12 cellular contexts compared by ENCODE assay signal in genomic region chr14:101961746-101962502, GRCh38. TPM values are rescaled to one million over a fixed set of nuclear protein-coding genes. Genes with fewer than 3 reads are reported as not detected.
A peak's percentile ranks its signal among the peaks of the same experiment; 100 is the strongest.
DNase-seq lines count a peak whose midpoint lies in the region; ATAC-seq, FAIRE-seq and TF ChIP-seq lines count a peak whose summit lies in the region.
"Had no signal": no experiment of that assay in that cellular context is flagged by ENCODE, and none has a peak within 500 bp of the region (broad histone marks: within the 10 kb centered on the region; RNA-seq: fewer than 3 reads in every experiment).

No MANE protein-coding gene starts in this region.

- WGBS in SK-N-SH (ENCODE audit: low lambda C conversion rate), result 73% methylated on average over 8 of the region's 9 CpGs
- 53% methylated on average over 8 of the region's 9 CpGs for WGBS in K562 (ENCODE audit: insufficient coverage, low coverage, missing lambda C conversion rate)
- 15% methylated on average over 8 of the region's 9 CpGs for WGBS in HepG2 (ENCODE audit: low lambda C conversion rate)

- H3K4me3 ChIP-seq in SK-N-SH (ENCODE audit: low read depth in 2 of 2, low read length in 1 of 2) (no peak overlapping the region), K562 (no peak overlapping the region), HepG2 (replicated peaks in 1 of 3; ENCODE audit: insufficient read depth in 1 of 3, low read depth in 2 of 3, low read length in 3 of 3) (peak overlapping the region; percentile 41 to 70 (median 57)), stomach smooth muscle (ENCODE audit: low read length in 2 of 2) (no peak overlapping the region), MM.1S (ENCODE audit: low read length) (no peak overlapping the region)
- H3K4me3 ChIP-seq: uterus had no signal

- H3F3A ChIP-seq in SK-N-SH (replicated peaks; ENCODE audit: insufficient read depth) (peaks cover 10% of the 10 kb centered on the region), MM.1S (ENCODE audit: insufficient read depth, low read length) (no peaks in the 10 kb centered on the region)

- H3K9me3 ChIP-seq in SK-N-SH (no peaks in the 10 kb centered on the region), K562 (replicated peaks; ENCODE audit: control insufficient read depth, insufficient read depth, low read depth, low read length) (no peaks in the 10 kb centered on the region), HepG2 (ENCODE audit: low read length) (no peaks in the 10 kb centered on the region), stomach smooth muscle (ENCODE audit: control insufficient read depth in 2 of 2, low read length in 2 of 2) (no peaks in the 10 kb centered on the region), MM.1S (replicated peaks; ENCODE audit: insufficient read depth, low read length) (no peaks in the 10 kb centered on the region)
- H3K9me3 ChIP-seq: uterus had no signal

- H3K79me2 ChIP-seq in SK-N-SH (ENCODE audit: insufficient read depth), result peaks cover 26% of the 10 kb centered on the region
- peaks cover 26% of the 10 kb centered on the region for H3K79me2 ChIP-seq in K562 (ENCODE audit: control insufficient read depth, insufficient read depth, low read length)
- H3K79me2 ChIP-seq in HepG2 (ENCODE audit: insufficient read depth, low read length), result peaks cover 25% of the 10 kb centered on the region
- peaks cover 23% of the 10 kb centered on the region for H3K79me2 ChIP-seq in MM.1S (ENCODE audit: low read length)

- H3K27me3 ChIP-seq in SK-N-SH (ENCODE audit: insufficient read depth) (no peaks in the 10 kb centered on the region), K562 (ENCODE audit: control insufficient read depth in 2 of 2, insufficient read depth in 2 of 2, low read length in 2 of 2) (no peaks in the 10 kb centered on the region), HepG2 (ENCODE audit: control insufficient read depth in 1 of 2, insufficient read depth in 2 of 2, low read length in 2 of 2) (peaks cover 0 to 3% of the 10 kb centered on the region in 2 experiments; a peak in 2 of 5 replicates), stomach smooth muscle (ENCODE audit: control insufficient read depth in 1 of 2, insufficient read depth in 2 of 2, low read length in 2 of 2) (no peaks in the 10 kb centered on the region), MM.1S (replicated peaks; ENCODE audit: insufficient read depth, low read length) (no peaks in the 10 kb centered on the region)
- H3K27me3 ChIP-seq: uterus had no signal

- CTCF ChIA-PET in SK-N-SH (lab: Yijun Ruan, JAX), result interaction anchor here (0.6 to 4.6 kb wide), 36 partner anchors 8 to 1512 kb away, joined by 3 to 33 read pairs (median 3); partner anchors contain the start of gene ZNF839
- CTCF ChIA-PET in K562 (lab: Yijun Ruan, JAX; ENCODE audit: low intra/inter-chr PET ratio), result interaction anchor here (0.9 to 1.0 kb wide), 2 partner anchors 85 to 254 kb away, joined by 4 to 5 read pairs; no protein-coding TSS in a partner anchor
- CTCF ChIA-PET in HepG2 (lab: Yijun Ruan, JAX; ENCODE audit: low intra/inter-chr PET ratio, low total read pairs), result interaction anchor here (2.1 to 3.0 kb wide), 3 partner anchors 10 to 255 kb away, joined by 6 to 14 read pairs (median 10); no protein-coding TSS in a partner anchor

- H3K4me1 ChIP-seq in SK-N-SH (ENCODE audit: control insufficient read depth in 1 of 2, insufficient read depth in 2 of 2, low read depth in 1 of 2, low read length in 1 of 2) (peaks cover 22 to 37% of the 10 kb centered on the region in 2 experiments; a peak in 3 of 4 replicates), K562 (replicated peaks in 1 of 2; ENCODE audit: control insufficient read depth in 2 of 2, insufficient read depth in 2 of 2, low read length in 2 of 2) (peaks cover 37 to 42% of the 10 kb centered on the region in 2 experiments), HepG2 (ENCODE audit: insufficient read depth, low read length) (peaks cover 72% of the 10 kb centered on the region), stomach smooth muscle (ENCODE audit: control insufficient read depth, insufficient read depth, low read length) (peaks cover 32% of the 10 kb centered on the region), MM.1S (ENCODE audit: low read length) (no peaks in the 10 kb centered on the region)

- peak overlapping the region; percentile 53 to 92; a peak in 3 of 4 replicates for H3K27ac ChIP-seq in SK-N-SH (ENCODE audit: low read depth in 2 of 2, low read length in 1 of 2)
- H3K27ac ChIP-seq in K562 (ENCODE audit: extremely low read depth, low read depth, low read length), result no peak overlapping the region; the same call in 2 of the 3 replicates
- H3K27ac ChIP-seq in HepG2 (ENCODE audit: extremely low read length, insufficient read depth, low read length), result peak overlapping the region; percentile 45
- H3K27ac ChIP-seq in stomach smooth muscle (ENCODE audit: low read length), result peak overlapping the region; percentile 55
- no peak overlapping the region for H3K27ac ChIP-seq in MM.1S (ENCODE audit: low read length)
- H3K27ac ChIP-seq: KMS-11, uterus had no signal

- POLR2A ChIA-PET in SK-N-SH (lab: Yijun Ruan, JAX), result no interaction called here
- POLR2A ChIA-PET in K562 (lab: Yijun Ruan, JAX), result no interaction called here
- POLR2A ChIA-PET in HepG2 (lab: Yijun Ruan, JAX), result interaction anchor here (1.0 to 1.6 kb wide), 2 partner anchors 10 to 13 kb away, joined by 3 to 10 read pairs; no protein-coding TSS in a partner anchor

- no peak for FAIRE-seq in K562 (lab: Jason Lieb, UNC)
- FAIRE-seq in HepG2 (lab: Jason Lieb, UNC), result no peak
- no peak for FAIRE-seq in RCC 7860 (lab: Jason Lieb, UNC)
- FAIRE-seq: endometrium, TTC549 had no signal

- intact Hi-C loops in K562 (cut with micrococcal nuclease), result loop anchor here (1.0 to 10.0 kb wide), 5 partner anchors 85 to 543 kb away; partner anchors contain the start of genes ANKRD9 and ZNF839
- intact Hi-C loops in HepG2 (cut with micrococcal nuclease; ENCODE audit: unreplicated experiment), result loop anchor here (1.0 to 5.0 kb wide), 4 partner anchors 10 to 360 kb away; partner anchors contain the start of gene HSP90AA1

- TF ChIP-seq RAD21 in SK-N-SH (IDR thresholded peaks at IDR 0.05; ENCODE audit: low read length), result no peak
- TF ChIP-seq RAD21 in K562 (CRISPR knock-in tag; conservative IDR thresholded peaks at IDR 0.05 in 1 of 2, IDR thresholded peaks at IDR 0.05 in 1 of 2), result no peak
- no peak for TF ChIP-seq RAD21 in HepG2 (CRISPR knock-in tag; IDR thresholded peaks at IDR 0.05)

- no peaks in the 10 kb centered on the region for H3K9me1 ChIP-seq in K562 (ENCODE audit: control insufficient read depth, insufficient read depth, low read length)

- H3K4me2 ChIP-seq in SK-N-SH (peak overlapping the region; percentile 44; the same call in 1 of the 2 replicates), K562 (ENCODE audit: insufficient read depth, low read length) (peak overlapping the region; percentile 60; the same call in 1 of the 2 replicates), HepG2 (ENCODE audit: low read depth, low read length) (peak overlapping the region; percentile 93), MM.1S (ENCODE audit: low read depth, low read length) (no peak overlapping the region)
- H3K4me2 ChIP-seq: KMS-11 had no signal

- BruUV-seq in K562 (replicated peaks; lab: Mats Ljungman, UMichigan), result no TSS peak
- no TSS peak for BruUV-seq in HepG2 (replicated peaks; lab: Mats Ljungman, UMichigan)

- peak overlapping the region; percentile 38 for H2AFZ ChIP-seq in SK-N-SH (ENCODE audit: low read depth)
- peak overlapping the region; percentile 85; the same call in 1 of the 2 replicates for H2AFZ ChIP-seq in K562 (ENCODE audit: low read depth, low read length)
- peak overlapping the region; percentile 55 for H2AFZ ChIP-seq in HepG2 (ENCODE audit: low read length)
- no peak overlapping the region for H2AFZ ChIP-seq in MM.1S (ENCODE audit: low read length)

- ATAC-seq in SK-N-SH treated with all-trans-retinoic acid at 6 μM for 48 hours (no peak), K562 (no peak), HepG2 (peak; percentile 6)

- H3K36me3 ChIP-seq in SK-N-SH (replicated peaks in 1 of 2; ENCODE audit: control insufficient read depth in 1 of 2, insufficient read depth in 2 of 2, low read length in 1 of 2), result peaks cover 0 to 7% of the 10 kb centered on the region in 2 experiments
- H3K36me3 ChIP-seq in K562 (ENCODE audit: control insufficient read depth, insufficient read depth, low read length), result 0 out of 3 replicates have a peak, but pooled peaks cover 4% of the 10 kb centered on the region
- no peaks in the 10 kb centered on the region for H3K36me3 ChIP-seq in HepG2 (replicated peaks in 1 of 2; ENCODE audit: control insufficient read depth in 1 of 2, insufficient read depth in 2 of 2, low read length in 2 of 2)
- no peaks in the 10 kb centered on the region for H3K36me3 ChIP-seq in stomach smooth muscle (ENCODE audit: control insufficient read depth in 2 of 2, insufficient read depth in 2 of 2, low read length in 2 of 2)
- H3K36me3 ChIP-seq in MM.1S (replicated peaks; ENCODE audit: insufficient read depth, low read length), result no peaks in the 10 kb centered on the region
- H3K36me3 ChIP-seq: uterus had no signal

- in situ Hi-C loops in K562 (cut with MboI), result loop anchor here (5.0 kb wide), 1 partner anchor 355 kb away; the partner anchor contains the start of gene ZNF839
- in situ Hi-C loops in HepG2 (cut with HindIII; ENCODE audit: extremely low pct_ligation_motif_present, low pct_unique_long_range_greater_than_20kb), result loop anchor here (5.0 kb wide), 2 partner anchors 135 to 355 kb away; partner anchors contain the start of gene ZNF839

- DNase-seq in SK-N-SH (no peak), K562 (ENCODE audit: extremely low read depth in 1 of 4, low spot score in 3 of 4) (no peak), HepG2 (ENCODE audit: low spot score) (no peak), MM.1S (no peak), RCC 7860 (ENCODE audit: low spot score) (no peak), NCI-H2081 (lab: John Stamatoyannopoulos, UW) (no peak)

- no peak for TF ChIP-seq EP300 in SK-N-SH (IDR thresholded peaks at IDR 0.05; ENCODE audit: borderline replicate concordance in 1 of 2, low read depth in 1 of 2, low read length in 1 of 2)
- TF ChIP-seq EP300 in K562 (IDR thresholded peaks at IDR 0.05; ENCODE audit: low read length), result no peak
- TF ChIP-seq EP300 in HepG2 (IDR thresholded peaks at IDR 0.05; ENCODE audit: low read depth in 2 of 2, low read length in 2 of 2), result no peak
- no peak for TF ChIP-seq EP300 in HepG2 (CRISPR knock-in tag; IDR thresholded peaks at IDR 0.05; ENCODE audit: borderline replicate concordance)

- no peaks in the 10 kb centered on the region for H3K9me2 ChIP-seq in SK-N-SH
- no peaks in the 10 kb centered on the region for H3K9me2 ChIP-seq in MM.1S (replicated peaks; ENCODE audit: insufficient read depth, low read length)

- TF ChIP-seq POLR2A in K562 (conservative IDR thresholded peaks at IDR 0.05), result no peak
- TF ChIP-seq POLR2A in HepG2 (IDR thresholded peaks at IDR 0.05; ENCODE audit: insufficient read depth in 1 of 2, low read depth in 2 of 2, low read length in 2 of 2), result no peak

- H4K20me1 ChIP-seq in SK-N-SH (ENCODE audit: insufficient read depth), result peaks cover 12% of the 10 kb centered on the region
- no peaks in the 10 kb centered on the region for H4K20me1 ChIP-seq in K562 (replicated peaks; ENCODE audit: control insufficient read depth, insufficient read depth, low read length)
- peaks cover 8% of the 10 kb centered on the region for H4K20me1 ChIP-seq in HepG2 (ENCODE audit: insufficient read depth, low read length)
- no peaks in the 10 kb centered on the region for H4K20me1 ChIP-seq in MM.1S (ENCODE audit: insufficient read depth, low read length)

- no peak overlapping the region for H3K9ac ChIP-seq in SK-N-SH
- peak overlapping the region in 1 of 2 experiments; percentile 31; a peak in 1 of 4 replicates for H3K9ac ChIP-seq in K562 (ENCODE audit: insufficient read depth in 1 of 2, low read depth in 2 of 2, low read length in 2 of 2)
- peak overlapping the region; percentile 61 for H3K9ac ChIP-seq in HepG2 (ENCODE audit: insufficient read depth, low read depth, low read length)
- peak overlapping the region; percentile 21 to 51 for H3K9ac ChIP-seq in stomach smooth muscle (ENCODE audit: low read length in 2 of 2)
- no peak overlapping the region for H3K9ac ChIP-seq in MM.1S (ENCODE audit: low read length)
- H3K9ac ChIP-seq: KMS-11 had no signal

- TF ChIP-seq CTCF in SK-N-SH (IDR thresholded peaks at IDR 0.05) (no peak), K562 (IDR thresholded peaks at IDR 0.05 in 2 of 3, conservative IDR thresholded peaks at IDR 0.05 in 1 of 3; ENCODE audit: insufficient read depth in 2 of 3, low read depth in 1 of 3, low read length in 3 of 3) (no peak), HepG2 (CRISPR knock-in tag; IDR thresholded peaks at IDR 0.05) (no peak), MM.1S (IDR thresholded peaks at IDR 0.05; ENCODE audit: low read length) (no peak)

RNA-seq across cellular contexts. Expression of gene DYNC1H1, which starts 2.4 kb away (rescaled TPM):
- polyA plus RNA-seq in SK-N-SH (2012; rRNA removed) (110 and 140 TPM in 2 replicates), K562 (2011; rRNA removed) (52.4 and 68.0 TPM in 2 replicates), K562 (2014; fragmentation: Illumina TruSeq; extraction: Trizol) (144 and 150 TPM in 2 replicates), K562 (2014; fragmentation: Nextera tagmentation; extraction: Ambion mirVana) (10 to 100 TPM; 31.9 to 35.9 TPM), K562 (2014; rRNA removed) (85.1 and 95.4 TPM in 2 replicates), HepG2 (2011; rRNA removed) (74.4 and 102 TPM in 2 replicates)
- 78.2 and 105 TPM in 2 replicates for polyA plus RNA-seq in SK-N-SH (2012; cell fraction: cytosol; rRNA removed)
- 354 and 413 TPM in 2 replicates for polyA plus RNA-seq in SK-N-SH (2012; cell fraction: nucleus; rRNA removed)
- 696 and 788 TPM in 2 replicates for total RNA-seq in K562 (2011; cell fraction: chromatin; rRNA removed; ENCODE audit: low replicate concordance)
- 257 and 323 TPM in 2 replicates for total RNA-seq in K562 (2011; cell fraction: nucleolus; rRNA removed)
- 362 and 396 TPM in 2 replicates for total RNA-seq in K562 (2011; cell fraction: nucleoplasm; rRNA removed)
- total RNA-seq in K562 (2014; rRNA removed) (193 and 202 TPM in 2 replicates), K562 (2014; rRNA removed; fragmentation: Illumina TruSeq; extraction: Trizol) (126 and 128 TPM in 2 replicates), K562 (2015; rRNA removed; fragmentation: Illumina TruSeq; extraction: Trizol) (115 and 120 TPM in 2 replicates), K562 (2021) (320 and 335 TPM in 2 replicates), HepG2 (2016; rRNA removed; fragmentation: Illumina TruSeq; extraction: Trizol) (239 and 386 TPM in 2 replicates)
- polyA plus RNA-seq in K562 (2011; cell fraction: cytosol; rRNA removed), result 95.8 and 115 TPM in 2 replicates
- 211 and 277 TPM in 2 replicates for polyA plus RNA-seq in K562 (2011; cell fraction: nucleus; rRNA removed)
- polyA plus RNA-seq in K562 (2012), result 149 and 168 TPM in 2 replicates
- 267 and 271 TPM in 2 replicates for polyA minus RNA-seq in K562 (2011; rRNA and poly(A)+ RNA removed)
- 299 and 452 TPM in 2 replicates for polyA minus RNA-seq in K562 (2011; cell fraction: cytosol; rRNA and poly(A)+ RNA removed)
- 110 and 238 TPM in 2 replicates for polyA minus RNA-seq in K562 (2011; cell fraction: nucleus; rRNA and poly(A)+ RNA removed)
- total RNA-seq in HepG2 (2016; cell fraction: cytosol; rRNA removed; fragmentation: Illumina TruSeq; extraction: Trizol; ENCODE audit: low read depth), result 33.0 and 38.5 TPM in 2 replicates
- 231 and 328 TPM in 2 replicates for total RNA-seq in HepG2 (2016; cell fraction: insoluble cytoplasmic fraction; rRNA removed; fragmentation: Illumina TruSeq; extraction: Trizol)
- total RNA-seq in HepG2 (2016; cell fraction: membrane; rRNA removed; fragmentation: Illumina TruSeq; extraction: Trizol), result 57.3 and 69.8 TPM in 2 replicates
- 296 and 345 TPM in 2 replicates for total RNA-seq in HepG2 (2016; cell fraction: nucleus; rRNA removed; fragmentation: Illumina TruSeq; extraction: Trizol)
- 102 and 115 TPM in 2 replicates for polyA plus RNA-seq in HepG2 (2011; cell fraction: cytosol; rRNA removed)
- polyA plus RNA-seq in HepG2 (2011; cell fraction: nucleus; rRNA removed), result 192 and 221 TPM in 2 replicates
- polyA plus RNA-seq in HepG2 (2012), result 126 and 135 TPM in 2 replicates
- polyA plus RNA-seq in HepG2 (2016; cell fraction: cytosol; fragmentation: Illumina TruSeq; extraction: Trizol; ENCODE audit: low read depth), result 11.1 and 13.5 TPM in 2 replicates
- 132 and 159 TPM in 2 replicates for polyA plus RNA-seq in HepG2 (2016; cell fraction: insoluble cytoplasmic fraction; fragmentation: Illumina TruSeq; extraction: Trizol; ENCODE audit: low read depth)
- 18.9 and 22.7 TPM in 2 replicates for polyA plus RNA-seq in HepG2 (2016; cell fraction: membrane; fragmentation: Illumina TruSeq; extraction: Trizol; ENCODE audit: low read depth)
- 236 and 267 TPM in 2 replicates for polyA plus RNA-seq in HepG2 (2016; cell fraction: nucleus; fragmentation: Illumina TruSeq; extraction: Trizol; ENCODE audit: insufficient read depth, low read depth)
- polyA minus RNA-seq in HepG2 (2011; rRNA and poly(A)+ RNA removed; ENCODE audit: low replicate concordance), result 411 and 518 TPM in 2 replicates
- 317 and 327 TPM in 2 replicates for polyA minus RNA-seq in HepG2 (2011; cell fraction: cytosol; rRNA and poly(A)+ RNA removed)
- 190 and 258 TPM in 2 replicates for polyA minus RNA-seq in HepG2 (2011; cell fraction: nucleus; rRNA and poly(A)+ RNA removed)

Comparison
In these comparisons a context has a peak if more than half of its experiments do, and no peak if none do; other contexts are left out.
1. H3K27ac ChIP-seq: peak in SK-N-SH (2 of 2), HepG2 (single experiment) and stomach smooth muscle (single experiment); none in K562 (single experiment) and MM.1S (single experiment).
2. H3K4me3 ChIP-seq: peak in HepG2 (3 of 3); none in SK-N-SH (0 of 2), K562 (single experiment), stomach smooth muscle (0 of 2) and MM.1S (single experiment).
3. H3K9ac ChIP-seq: peak in HepG2 (single experiment) and stomach smooth muscle (2 of 2); none in SK-N-SH (single experiment) and MM.1S (single experiment).